In genomic region chr17:45035848-45036247, GRCh38 we compare ENCODE assay signal across 24 cellular contexts.
"Had no signal": no experiment of that assay in that cellular context is flagged by ENCODE, and none has a peak within 500 bp of the region (broad histone marks: within the 10 kb centered on the region; RNA-seq: fewer than 3 reads in every experiment).

No MANE protein-coding gene starts in this region.

- H3K27ac ChIP-seq: gastrocnemius medialis, spleen, thyroid gland, WERI-Rb-1 had no signal

- ATAC-seq: activated CD8-positive, alpha-beta memory T cell treated with anti-CD3 and anti-CD28 coated beads, Interleukin-2, amount 10 ng/mL, durations not matched to agents 7 days and 5 days; activated CD8-positive, alpha-beta T cell treated with anti-CD3 and anti-CD28 coated beads for 36 hours; effector memory CD8-positive, alpha-beta T cell; esophagus mucosa; gastrocnemius medialis; stimulated activated naive CD8-positive, alpha-beta T cell treated with anti-CD3 and anti-CD28 coated beads, Interleukin-15, Interleukin-2, amounts not matched to agents 100 U/mL and 50 U/mL, for 24 hours had no signal

- H3K4me3 ChIP-seq: dorsolateral prefrontal cortex, gastrocnemius medialis, spleen, thyroid gland had no signal

- H3K9me3 Mint-ChIP-seq: activated CD4-positive, alpha-beta T cell treated with anti-CD3 and anti-CD28 coated beads, Interleukin-2, amount 10 ng/mL, durations not matched to agents 7 days and 5 days; activated CD8-positive, alpha-beta T cell treated with anti-CD3 and anti-CD28 coated beads for 36 hours; brain; effector memory CD8-positive, alpha-beta T cell; memory B cell; neural crest cell; T-helper 2 cell treated with Interferon-gamma antibody and Interleukin-4, amounts not matched to agents 5 μg/mL and 100 μg/mL, for 36 hours had no signal

- H3K27me3 ChIP-seq: dorsolateral prefrontal cortex, gastrocnemius medialis, spleen, thyroid gland had no signal

- H3K27me3 Mint-ChIP-seq: activated CD4-positive, alpha-beta T cell treated with anti-CD3 and anti-CD28 coated beads, Interleukin-2, amount 10 ng/mL, durations not matched to agents 7 days and 5 days; activated CD8-positive, alpha-beta memory T cell treated with anti-CD3 and anti-CD28 coated beads, Interleukin-2, amount 10 ng/mL, durations not matched to agents 7 days and 5 days; activated CD8-positive, alpha-beta T cell treated with anti-CD3 and anti-CD28 coated beads for 36 hours; brain; effector memory CD8-positive, alpha-beta T cell; memory B cell had no signal

- H3K9me3 ChIP-seq: gastrocnemius medialis, spleen, thyroid gland had no signal

- DNase-seq: activated CD4-positive, alpha-beta T cell treated with anti-CD3 and anti-CD28 coated beads, Interleukin-2, amount 10 ng/mL, durations not matched to agents 7 days and 5 days; activated CD4-positive, CD25-positive, alpha-beta regulatory T cell treated with anti-CD3 and anti-CD28 coated beads, Interleukin-2, amount 50 U/mL, for 72 hours; activated CD8-positive, alpha-beta memory T cell treated with anti-CD3 and anti-CD28 coated beads, Interleukin-2, amount 10 ng/mL, durations not matched to agents 7 days and 5 days; activated CD8-positive, alpha-beta T cell treated with anti-CD3 and anti-CD28 coated beads for 36 hours; activated effector memory CD4-positive, alpha-beta T cell treated with anti-CD3 and anti-CD28 coated beads, Interleukin-2, amount 50 U/mL, for 16 hours; activated naive CD4-positive, alpha-beta T cell treated with anti-CD3 and anti-CD28 coated beads, Interleukin-2, amount 50 U/mL, for 16 hours; activated T-cell treated with anti-CD3 and anti-CD28 coated beads for 4 hours; aorta; dorsolateral prefrontal cortex; effector memory CD8-positive, alpha-beta T cell; gastrocnemius medialis; hippocampal formation; left colon; retina; spleen; stimulated activated CD4-positive, alpha-beta T cell treated with anti-CD3 and anti-CD28 coated beads, Interleukin-4, amount 100 ng/mL, for 1 hour; stimulated activated naive CD8-positive, alpha-beta T cell treated with anti-CD3 and anti-CD28 coated beads, Interleukin-15, Interleukin-2, amounts not matched to agents 100 U/mL and 50 U/mL, for 24 hours; thyroid gland; WERI-Rb-1 had no signal

- H3K4me1 Mint-ChIP-seq: activated CD4-positive, alpha-beta T cell treated with anti-CD3 and anti-CD28 coated beads, Interleukin-2, amount 10 ng/mL, durations not matched to agents 7 days and 5 days had no signal

- H3K27ac Mint-ChIP-seq: activated CD4-positive, alpha-beta T cell treated with anti-CD3 and anti-CD28 coated beads, Interleukin-2, amount 10 ng/mL, durations not matched to agents 7 days and 5 days; activated CD8-positive, alpha-beta memory T cell treated with anti-CD3 and anti-CD28 coated beads, Interleukin-2, amount 10 ng/mL, durations not matched to agents 7 days and 5 days; activated CD8-positive, alpha-beta T cell treated with anti-CD3 and anti-CD28 coated beads for 36 hours; effector memory CD8-positive, alpha-beta T cell; memory B cell; T-helper 2 cell treated with Interferon-gamma antibody and Interleukin-4, amounts not matched to agents 5 μg/mL and 100 μg/mL, for 36 hours had no signal

- H3K4me3 Mint-ChIP-seq: activated CD4-positive, alpha-beta T cell treated with anti-CD3 and anti-CD28 coated beads, Interleukin-2, amount 10 ng/mL, durations not matched to agents 7 days and 5 days; activated CD8-positive, alpha-beta memory T cell treated with anti-CD3 and anti-CD28 coated beads, Interleukin-2, amount 10 ng/mL, durations not matched to agents 7 days and 5 days; activated CD8-positive, alpha-beta T cell treated with anti-CD3 and anti-CD28 coated beads for 36 hours; brain; effector memory CD8-positive, alpha-beta T cell; memory B cell; neural crest cell; T-helper 2 cell treated with Interferon-gamma antibody and Interleukin-4, amounts not matched to agents 5 μg/mL and 100 μg/mL, for 36 hours had no signal
